Comparison of ENCODE assay signal across 26 cellular contexts in genomic region chr10:656883-657282, GRCh38.
"Had no signal": no experiment of that assay in that cellular context is flagged by ENCODE, and none has a peak within 500 bp of the region (broad histone marks: within the 10 kb centered on the region; RNA-seq: fewer than 3 reads in every experiment).

No MANE protein-coding gene starts in this region.

- DNase-seq: activated B cell treated with CpG ODN at 0.5 μM for 24 hours; activated CD4-positive, alpha-beta T cell treated with anti-CD3 and anti-CD28 coated beads for 48 hours; activated CD4-positive, alpha-beta T cell treated with anti-CD3 and anti-CD28 coated beads, Interleukin-2, amount 50 U/mL, for 1 hour; activated CD4-positive, alpha-beta T cell treated with anti-CD3 and anti-CD28 coated beads, Interleukin-2, amount 50 U/mL, for 48 hours; activated CD8-positive, alpha-beta memory T cell treated with anti-CD3 and anti-CD28 coated beads for 24 hours; activated CD8-positive, alpha-beta T cell treated with anti-CD3 and anti-CD28 coated beads for 36 hours; activated effector memory CD4-positive, alpha-beta T cell treated with Interleukin-2 at 50 U/mL for 16 hours; activated gamma-delta T cell treated with Interleukin-2 at 50 U/mL for 16 hours; activated naive CD4-positive, alpha-beta T cell treated with anti-CD3 and anti-CD28 coated beads, Interleukin-2, amount 50 U/mL, for 16 hours; activated naive CD4-positive, alpha-beta T cell treated with Interleukin-2 at 50 U/mL for 16 hours; activated T-cell treated with anti-CD3 and anti-CD28 coated beads, Interleukin-2, amount 50 U/mL, for 4 hours; amniotic stem cell; anterior cingulate cortex; caudate nucleus; cortex of kidney; dermis blood vessel endothelial cell; effector CD4-positive, alpha-beta T cell; effector memory CD8-positive, alpha-beta T cell; esophagus squamous epithelium; foreskin melanocyte; SW 1271; T-cell; T-helper 9 cell; WERI-Rb-1 had no signal

- H3K27ac ChIP-seq: body of pancreas, epithelial cell of prostate, esophagus squamous epithelium, WERI-Rb-1 had no signal
